In genomic region chr18:6476201-6476600, GRCh38 we compare ENCODE assay signal across 20 cellular contexts.
"Had no signal": no experiment of that assay in that cellular context is flagged by ENCODE, and none has a peak within 500 bp of the region (broad histone marks: within the 10 kb centered on the region; RNA-seq: fewer than 3 reads in every experiment).

No MANE protein-coding gene starts in this region.

- DNase-seq: activated B cell treated with CpG ODN at 0.5 μM for 24 hours; activated CD4-positive, alpha-beta T cell treated with anti-CD3 and anti-CD28 coated beads for 36 hours; activated CD8-positive, alpha-beta memory T cell treated with anti-CD3 and anti-CD28 coated beads, Interleukin-2, amount 10 ng/mL, durations not matched to agents 7 days and 5 days; activated CD8-positive, alpha-beta T cell treated with anti-CD3 and anti-CD28 coated beads, Interleukin-2, amount 10 ng/mL, durations not matched to agents 7 days and 5 days; activated naive CD4-positive, alpha-beta T cell treated with Interleukin-2 at 50 U/mL for 16 hours; activated T-cell treated with anti-CD3 and anti-CD28 coated beads, Interleukin-2, amount 50 U/mL, for 48 hours; endodermal cell; glutamatergic neuron; islet precursor cell; left ventricle myocardium inferior; naive thymus-derived CD4-positive, alpha-beta T cell; ovary; stimulated activated CD4-positive, alpha-beta T cell treated with anti-CD3 and anti-CD28 coated beads, Interleukin-1b, Interleukin-23, amount 100 ng/mL, for 48 hours; stimulated activated CD4-positive, alpha-beta T cell treated with anti-CD3 and anti-CD28 coated beads, Interleukin-4, amount 100 ng/mL, for 4 hours; stimulated activated CD8-positive, alpha-beta memory T cell treated with anti-CD3 and anti-CD28 coated beads, Interleukin-4, amount 100 ng/mL, for 48 hours; stimulated activated naive B cell treated with anti-CD40 and anti-IgM and Interleukin-4, amounts not matched to agents 10 μg/mL and 1 μg/mL and 100 μg/mL, for 72 hours; stomach; transverse colon had no signal

- FAIRE-seq: bronchial epithelial cell, frontal cortex had no signal

- ATAC-seq: activated CD4-positive, alpha-beta T cell treated with anti-CD3 and anti-CD28 coated beads for 36 hours; activated CD8-positive, alpha-beta memory T cell treated with anti-CD3 and anti-CD28 coated beads, Interleukin-2, amount 10 ng/mL, durations not matched to agents 7 days and 5 days; activated CD8-positive, alpha-beta T cell treated with anti-CD3 and anti-CD28 coated beads, Interleukin-2, amount 10 ng/mL, durations not matched to agents 7 days and 5 days; naive thymus-derived CD4-positive, alpha-beta T cell; stimulated activated naive B cell treated with anti-CD40 and anti-IgM and Interleukin-4, amounts not matched to agents 10 μg/mL and 1 μg/mL and 100 μg/mL, for 72 hours had no signal
